11 cellular contexts compared by ENCODE assay signal in the genomic region with DNA sequence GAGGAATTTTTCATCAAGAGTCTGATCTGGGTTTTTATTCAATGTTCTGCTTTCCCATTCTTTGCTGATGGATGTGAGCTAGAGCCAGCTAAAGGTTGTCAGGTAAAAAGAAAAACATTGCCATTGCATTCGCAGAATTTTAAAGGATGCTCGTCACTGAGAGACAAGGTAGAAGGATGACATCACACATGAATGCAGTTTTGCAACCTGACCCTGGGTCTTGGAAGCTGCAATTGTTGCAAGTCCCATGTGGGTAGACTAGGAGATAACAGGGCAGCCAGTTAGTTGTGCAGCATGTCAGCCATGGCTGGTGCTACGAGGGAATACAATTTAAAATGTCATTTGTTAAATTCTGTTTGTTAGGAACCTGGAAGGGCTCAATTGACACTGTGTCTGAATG.
"Had no signal": no experiment of that assay in that cellular context is flagged by ENCODE, and none has a peak within 500 bp of the region (broad histone marks: within the 10 kb centered on the region; RNA-seq: fewer than 3 reads in every experiment).

No MANE protein-coding gene starts in this region.

- H3K4me3 ChIP-seq: GM23248, GM23338, HAP-1 had no signal

- H3K4me1 ChIP-seq: HAP-1 had no signal

- H3K4me2 ChIP-seq: GM23338 had no signal

- FAIRE-seq: H1, H54 had no signal

- H3K27ac Mint-ChIP-seq: GM23338, H9, HFFc6 had no signal

- ATAC-seq: GM23338, HCT116 had no signal

- H3K9ac ChIP-seq: GM23248 had no signal

- H3K9me3 Mint-ChIP-seq: GM23338, H9, HFFc6 had no signal

- H2AFZ ChIP-seq: GM23248, GM23338 had no signal

- H3K36me3 ChIP-seq: HAP-1 had no signal

- H3K4me1 Mint-ChIP-seq: GM23338, H9 had no signal

- H3K27ac ChIP-seq: GM23248 had no signal

- H3K9me3 ChIP-seq: HAP-1 had no signal

- DNase-seq: GM23248, GOT3, H7, H9, HCEC 1CT, HFFc6 had no signal

- H3K4me3 Mint-ChIP-seq: GM23338, H9, HFFc6 had no signal
